Comparison of ENCODE assay signal across 11 cellular contexts in genomic region chr14:91376547-91377477, GRCh38. TPM values are rescaled to one million over a fixed set of nuclear protein-coding genes. Genes with fewer than 3 reads are reported as not detected.
DNase-seq lines count a peak whose midpoint lies in the region; ATAC-seq and TF ChIP-seq lines count a peak whose summit lies in the region.
"Had no signal": no experiment of that assay in that cellular context is flagged by ENCODE, and none has a peak within 500 bp of the region (broad histone marks: within the 10 kb centered on the region; RNA-seq: fewer than 3 reads in every experiment).

No MANE protein-coding gene starts in this region.

- peaks cover 86% of the 10 kb centered on the region for H3F3A ChIP-seq in MM.1S (ENCODE audit: insufficient read depth, low read length)

- no peaks in the 10 kb centered on the region for H3K27me3 ChIP-seq in MM.1S (replicated peaks; ENCODE audit: insufficient read depth, low read length)
- H3K27me3 ChIP-seq: hepatocyte, thyroid gland had no signal

- peaks cover 58% of the 10 kb centered on the region for H3K36me3 Mint-ChIP-seq in activated CD8-positive, alpha-beta T cell treated with anti-CD3 and anti-CD28 coated beads, Interleukin-2, amount 10 ng/mL, durations not matched to agents 7 days and 5 days (ENCODE audit: low read depth)
- H3K36me3 Mint-ChIP-seq in nephron (ENCODE audit: low read depth), result no peaks in the 10 kb centered on the region

- TF ChIP-seq CTCF in MM.1S (IDR thresholded peaks at IDR 0.05; ENCODE audit: low read length) (no peak), nephron (IDR thresholded peaks at IDR 0.05; ENCODE audit: unreplicated experiment in 3 of 3) (no peak)

- peak overlapping the region; percentile 52 for H3K4me3 ChIP-seq in MM.1S (ENCODE audit: low read length)
- H3K4me3 ChIP-seq: hepatocyte, thyroid gland had no signal

- DNase-seq in NCI-H1417 (lab: John Stamatoyannopoulos, UW) (peak; percentile 65 to 81 (median 66)), NCI-H1417 treated with DMSO at 0.1 percent for 48 hours (lab: John Stamatoyannopoulos, UW) (no peak), MM.1S (peak; percentile 54)
- DNase-seq in activated CD8-positive, alpha-beta T cell treated with anti-CD3 and anti-CD28 coated beads, Interleukin-2, amount 10 ng/mL, durations not matched to agents 7 days and 5 days, result no peak
- DNase-seq: stimulated activated CD4-positive, alpha-beta T cell treated with anti-CD3 and anti-CD28 coated beads, Interleukin-1b, Interleukin-23, amount 100 ng/mL, for 48 hours; thyroid gland had no signal

- H3K4me2 ChIP-seq in MM.1S (ENCODE audit: low read depth, low read length), result peak overlapping the region; percentile 92
- H3K4me2 ChIP-seq: hepatocyte had no signal

- peaks cover 92% of the 10 kb centered on the region for H3K79me2 ChIP-seq in MM.1S (ENCODE audit: low read length)
- H3K79me2 ChIP-seq: hepatocyte had no signal

- peak overlapping the region; percentile 100 for H3K27ac ChIP-seq in MM.1S (ENCODE audit: low read length)
- H3K27ac ChIP-seq: hepatocyte, thyroid gland had no signal

- peak overlapping the region; percentile 98 for H3K9ac ChIP-seq in MM.1S (ENCODE audit: low read length)

- H4K20me1 ChIP-seq in MM.1S (ENCODE audit: insufficient read depth, low read length), result no peaks in the 10 kb centered on the region

- H3K4me3 Mint-ChIP-seq in activated CD8-positive, alpha-beta T cell treated with anti-CD3 and anti-CD28 coated beads, Interleukin-2, amount 10 ng/mL, durations not matched to agents 7 days and 5 days, result peak overlapping the region; percentile 51
- H3K4me3 Mint-ChIP-seq in nephron, result no peak overlapping the region

- peaks cover 92% of the 10 kb centered on the region for H3K4me1 ChIP-seq in MM.1S (ENCODE audit: low read length)

- CTCF ChIA-PET in activated CD8-positive, alpha-beta T cell treated with anti-CD3 and anti-CD28 coated beads, Interleukin-2, amount 10 ng/mL, durations not matched to agents 7 days and 5 days (lab: Charles Lee), result interaction anchor here (1.3 to 15.3 kb wide), 7 partner anchors 11 to 53 kb away, joined by 3 to 190 read pairs (median 15); partner anchors contain the start of gene CCDC88C

- no peaks in the 10 kb centered on the region for H3K9me3 ChIP-seq in MM.1S (replicated peaks; ENCODE audit: insufficient read depth, low read length)
- H3K9me3 ChIP-seq: thyroid gland had no signal

- H3K4me1 Mint-ChIP-seq in activated CD8-positive, alpha-beta T cell treated with anti-CD3 and anti-CD28 coated beads, Interleukin-2, amount 10 ng/mL, durations not matched to agents 7 days and 5 days (ENCODE audit: low read depth), result peaks cover 100% of the 10 kb centered on the region
- peaks cover 86% of the 10 kb centered on the region for H3K4me1 Mint-ChIP-seq in nephron

- POLR2A ChIA-PET in activated CD8-positive, alpha-beta T cell treated with anti-CD3 and anti-CD28 coated beads, Interleukin-2, amount 10 ng/mL, durations not matched to agents 7 days and 5 days (lab: Charles Lee), result interaction anchor here (0.5 to 1.4 kb wide), 6 partner anchors 10 to 26 kb away, joined by 3 to 6 read pairs (median 3); no protein-coding TSS in a partner anchor

- no peaks in the 10 kb centered on the region for H3K27me3 Mint-ChIP-seq in activated CD8-positive, alpha-beta T cell treated with anti-CD3 and anti-CD28 coated beads, Interleukin-2, amount 10 ng/mL, durations not matched to agents 7 days and 5 days (ENCODE audit: low read depth)
- H3K27me3 Mint-ChIP-seq in nephron (ENCODE audit: low read depth), result peaks cover 21% of the 10 kb centered on the region

- no peak overlapping the region for H2AFZ ChIP-seq in MM.1S (ENCODE audit: low read length)
- H2AFZ ChIP-seq: hepatocyte had no signal

- no peaks in the 10 kb centered on the region for H3K36me3 ChIP-seq in MM.1S (replicated peaks; ENCODE audit: insufficient read depth, low read length)
- H3K36me3 ChIP-seq: thyroid gland had no signal

- no peaks in the 10 kb centered on the region for H3K9me2 ChIP-seq in MM.1S (replicated peaks; ENCODE audit: insufficient read depth, low read length)

- peak overlapping the region; percentile 91 for H3K27ac Mint-ChIP-seq in activated CD8-positive, alpha-beta T cell treated with anti-CD3 and anti-CD28 coated beads, Interleukin-2, amount 10 ng/mL, durations not matched to agents 7 days and 5 days
- peak overlapping the region in 2 of 3 experiments; percentile 51 to 91 for H3K27ac Mint-ChIP-seq in nephron

- ATAC-seq in activated CD8-positive, alpha-beta T cell treated with anti-CD3 and anti-CD28 coated beads, Interleukin-2, amount 10 ng/mL, durations not matched to agents 7 days and 5 days, result no peak
- ATAC-seq in GM18858 (IDR thresholded peaks at IDR 0.05; ENCODE audit: unreplicated experiment), result no peak
- ATAC-seq in GM19452 (IDR thresholded peaks at IDR 0.05; ENCODE audit: unreplicated experiment), result no peak
- no peak for ATAC-seq in GM21529 (IDR thresholded peaks at IDR 0.05; ENCODE audit: unreplicated experiment)

- no peaks in the 10 kb centered on the region for H3K9me3 Mint-ChIP-seq in activated CD8-positive, alpha-beta T cell treated with anti-CD3 and anti-CD28 coated beads, Interleukin-2, amount 10 ng/mL, durations not matched to agents 7 days and 5 days (ENCODE audit: insufficient read depth)
- no peaks in the 10 kb centered on the region for H3K9me3 Mint-ChIP-seq in nephron

RNA-seq across cellular contexts. Expression of gene CCDC88C, which starts 40.8 kb away (rescaled TPM):
- 100 to 1,000 TPM; 147 to 153 TPM for total RNA-seq in activated CD8-positive, alpha-beta T cell treated with anti-CD3 and anti-CD28 coated beads, Interleukin-2, amount 10 ng/mL, durations not matched to agents 7 days and 5 days

Comparison
In these comparisons a context has a peak if more than half of its experiments do, and no peak if none do; other contexts are left out.
1. DNase-seq: peak in NCI-H1417 (3 of 3) and MM.1S (single experiment); none in NCI-H1417 treated with DMSO at 0.1 percent for 48 hours (single experiment) and activated CD8-positive, alpha-beta T cell treated with anti-CD3 and anti-CD28 coated beads, Interleukin-2, amount 10 ng/mL, durations not matched to agents 7 days and 5 days (single experiment).